8 cellular contexts compared by ENCODE assay signal in genomic region chr7:66995045-66995776, GRCh38. TPM values are rescaled to one million over a fixed set of nuclear protein-coding genes. Genes with fewer than 3 reads are reported as not detected.
DNase-seq lines count a peak whose midpoint lies in the region; ATAC-seq and TF ChIP-seq lines count a peak whose summit lies in the region.
"Not testable (repeated sequence)": the region's sequence is repeated elsewhere in the genome, so short reads cannot be mapped to it uniquely, and the experiment has no call there.

Gene SBDS (minus strand): TSS chr7:66995586. CDS start chr7:66995417, 169 bp downstream.

- H3K27me3 ChIP-seq in BLaER1 = not testable (repeated sequence)

- not testable (repeated sequence) for H3K9me3 ChIP-seq in BLaER1

- CTCF ChIA-PET in activated CD4-positive, alpha-beta T cell treated with anti-CD3 and anti-CD28 coated beads, Interleukin-2, amount 10 ng/mL, durations not matched to agents 7 days and 5 days (lab: Charles Lee) = interaction anchor here (0.7 to 1.1 kb wide), 3 partner anchors 19 to 437 kb away, joined by 3 read pairs; no protein-coding TSS in a partner anchor

- not testable (repeated sequence) for TF ChIP-seq CTCF in coronary artery (IDR thresholded peaks at IDR 0.05)

- H3K27me3 Mint-ChIP-seq in activated CD4-positive, alpha-beta T cell treated with anti-CD3 and anti-CD28 coated beads, Interleukin-2, amount 10 ng/mL, durations not matched to agents 7 days and 5 days = not testable (repeated sequence)

- H3K36me3 ChIP-seq in BLaER1 = peaks cover 50% of the 10 kb centered on the region

- peak within 1 kb of the TSS; percentile 88 for H3K9ac ChIP-seq in BLaER1

- intact Hi-C loops in left colon (cut with DNase I, micrococcal nuclease) = not testable (repeated sequence)

- not testable (repeated sequence) for H4K20me1 ChIP-seq in BLaER1

- H3K4me3 Mint-ChIP-seq in activated CD4-positive, alpha-beta T cell treated with anti-CD3 and anti-CD28 coated beads, Interleukin-2, amount 10 ng/mL, durations not matched to agents 7 days and 5 days = peak within 1 kb of the TSS; percentile 87

- H3K27ac ChIP-seq in BLaER1 = peak within 1 kb of the TSS; percentile 79
- H3K27ac ChIP-seq in coronary artery = peak within 1 kb of the TSS; percentile 93 to 97

- peak within 1 kb of the TSS; percentile 83 for H3K4me2 ChIP-seq in BLaER1

- H3K36me3 Mint-ChIP-seq in activated CD4-positive, alpha-beta T cell treated with anti-CD3 and anti-CD28 coated beads, Interleukin-2, amount 10 ng/mL, durations not matched to agents 7 days and 5 days (ENCODE audit: low read depth) = peaks cover 23% of the 10 kb centered on the region

- DNase-seq in NCI-H69 (lab: John Stamatoyannopoulos, UW) (peak; percentile 99), coronary artery (ENCODE audit: low spot score) (peak; percentile 95), left colon (peak; percentile 93 to 97)
- peak; percentile 97 for DNase-seq in activated CD4-positive, alpha-beta T cell treated with anti-CD3 and anti-CD28 coated beads, Interleukin-2, amount 10 ng/mL, durations not matched to agents 7 days and 5 days
- peak; percentile 95 for DNase-seq in stimulated activated CD4-positive, alpha-beta T cell treated with anti-CD3 and anti-CD28 coated beads, Interleukin-1b, Interleukin-23, amount 100 ng/mL, for 48 hours

- POLR2A ChIA-PET in activated CD4-positive, alpha-beta T cell treated with anti-CD3 and anti-CD28 coated beads, Interleukin-2, amount 10 ng/mL, durations not matched to agents 7 days and 5 days (lab: Charles Lee) = interaction anchor here (0.6 to 1.5 kb wide), 3 partner anchors 73 to 225 kb away, joined by 3 to 7 read pairs (median 3); no protein-coding TSS in a partner anchor

- H3K27ac Mint-ChIP-seq in activated CD4-positive, alpha-beta T cell treated with anti-CD3 and anti-CD28 coated beads, Interleukin-2, amount 10 ng/mL, durations not matched to agents 7 days and 5 days = peak within 1 kb of the TSS; percentile 100

- H3K4me3 ChIP-seq in BLaER1 = peak within 1 kb of the TSS; percentile 83
- peak within 1 kb of the TSS; percentile 80 for H3K4me3 ChIP-seq in coronary artery

- H3K4me1 ChIP-seq in BLaER1 = peaks cover 18% of the 10 kb centered on the region

- H3K9me3 Mint-ChIP-seq in activated CD4-positive, alpha-beta T cell treated with anti-CD3 and anti-CD28 coated beads, Interleukin-2, amount 10 ng/mL, durations not matched to agents 7 days and 5 days = not testable (repeated sequence)

- ATAC-seq in GM19328 (IDR thresholded peaks at IDR 0.05; ENCODE audit: unreplicated experiment) (peak; percentile 59), HG03520 (IDR thresholded peaks at IDR 0.05; ENCODE audit: unreplicated experiment) (peak; percentile 63), left colon (peak; percentile 78)

- H3K4me1 Mint-ChIP-seq in activated CD4-positive, alpha-beta T cell treated with anti-CD3 and anti-CD28 coated beads, Interleukin-2, amount 10 ng/mL, durations not matched to agents 7 days and 5 days = peaks cover 36% of the 10 kb centered on the region

RNA-seq across cellular contexts. Expression of gene SBDS, which starts in this region (rescaled TPM):
- 10 to 100 TPM; 34.2 to 37.8 TPM for total RNA-seq in activated CD4-positive, alpha-beta T cell treated with anti-CD3 and anti-CD28 coated beads, Interleukin-2, amount 10 ng/mL, durations not matched to agents 7 days and 5 days
- total RNA-seq in left colon = 100 to 1,000 TPM; 128 to 164 TPM

Comparison
In these comparisons a context has a peak if more than half of its experiments do, and no peak if none do; other contexts are left out.
1. Peak in every context shown above with its lines: DNase-seq, ATAC-seq, H3K4me3 ChIP-seq and H3K27ac ChIP-seq.